ENCODE assay signal across 9 cellular contexts in genomic region chrX:1390621-1391369, GRCh38. TPM values are rescaled to one million over a fixed set of nuclear protein-coding genes. Genes with fewer than 3 reads are reported as not detected.
DNase-seq lines count a peak whose midpoint lies in the region; ATAC-seq, FAIRE-seq and TF ChIP-seq lines count a peak whose summit lies in the region.
"Had no signal": no experiment of that assay in that cellular context is flagged by ENCODE, and none has a peak within 500 bp of the region (broad histone marks: within the 10 kb centered on the region; RNA-seq: fewer than 3 reads in every experiment).

No MANE protein-coding gene starts in this region.

- H3K27me3 ChIP-seq in upper lobe of right lung, result no peaks in the 10 kb centered on the region

- no peaks in the 10 kb centered on the region for H3K9me3 ChIP-seq in upper lobe of right lung

- no peaks in the 10 kb centered on the region for H3K27me3 Mint-ChIP-seq in activated naive CD4-positive, alpha-beta T cell treated with anti-CD3 and anti-CD28 coated beads for 36 hours (ENCODE audit: low read depth)

- no peaks in the 10 kb centered on the region for H3K9me3 Mint-ChIP-seq in activated naive CD4-positive, alpha-beta T cell treated with anti-CD3 and anti-CD28 coated beads for 36 hours

- peaks cover 47% of the 10 kb centered on the region for H3K36me3 ChIP-seq in upper lobe of right lung

- H3K4me1 ChIP-seq in upper lobe of right lung, result peaks cover 38% of the 10 kb centered on the region

- peak overlapping the region; percentile 90 for H3K27ac Mint-ChIP-seq in activated naive CD4-positive, alpha-beta T cell treated with anti-CD3 and anti-CD28 coated beads for 36 hours

- FAIRE-seq in GM19239 (lab: Jason Lieb, UNC), result no peak
- FAIRE-seq: G401.6 had no signal

- H3K4me3 ChIP-seq in cardiac fibroblast (replicated peaks in 1 of 2; ENCODE audit: low read depth in 2 of 2, low read length in 2 of 2) (peak overlapping the region; percentile 91 to 100), upper lobe of right lung (peak overlapping the region; percentile 98)

- TF ChIP-seq CTCF in cardiac fibroblast (IDR thresholded peaks at IDR 0.05; ENCODE audit: low read depth, low read length) (no peak), upper lobe of right lung (IDR thresholded peaks at IDR 0.05) (no peak)

- peak overlapping the region; percentile 99 for H3K27ac ChIP-seq in upper lobe of right lung

- H3K4me1 Mint-ChIP-seq in activated naive CD4-positive, alpha-beta T cell treated with anti-CD3 and anti-CD28 coated beads for 36 hours (ENCODE audit: low read depth), result peaks cover 58% of the 10 kb centered on the region

- peak overlapping the region; percentile 91 for H3K4me3 Mint-ChIP-seq in activated naive CD4-positive, alpha-beta T cell treated with anti-CD3 and anti-CD28 coated beads for 36 hours

- no peak for ATAC-seq in upper lobe of right lung
- no peak for ATAC-seq in HG03457 (IDR thresholded peaks at IDR 0.05; ENCODE audit: unreplicated experiment)

- CTCF ChIA-PET in activated naive CD4-positive, alpha-beta T cell treated with anti-CD3 and anti-CD28 coated beads for 36 hours (lab: Charles Lee), result no interaction called here

- intact Hi-C loops in activated naive CD4-positive, alpha-beta T cell treated with anti-CD3 and anti-CD28 coated beads for 36 hours (cut with micrococcal nuclease), result loop anchor here (1.0 to 10.0 kb wide), 2 partner anchors 267 to 1224 kb away; no protein-coding TSS in a partner anchor
- intact Hi-C loops in upper lobe of right lung (cut with DNase I), result no loop called here

- H3K36me3 Mint-ChIP-seq in activated naive CD4-positive, alpha-beta T cell treated with anti-CD3 and anti-CD28 coated beads for 36 hours (ENCODE audit: low read depth), result peaks cover 56% of the 10 kb centered on the region

- DNase-seq in activated naive CD4-positive, alpha-beta T cell treated with anti-CD3 and anti-CD28 coated beads for 36 hours, result no peak
- no peak for DNase-seq in activated naive CD4-positive, alpha-beta T cell treated with Interleukin-2 at 50 U/mL for 16 hours
- DNase-seq in cardiac fibroblast (ENCODE audit: low read depth in 2 of 2) (no peak), mesenteric fat pad (ENCODE audit: low spot score) (peak; percentile 67), upper lobe of right lung (peak; percentile 58), DMS79 (lab: John Stamatoyannopoulos, UW) (no peak), GM19239 (ENCODE audit: insufficient read length, low spot score) (no peak)

RNA-seq across cellular contexts. Expression of gene SLC25A6, which starts 1.1 kb away (rescaled TPM):
- total RNA-seq in activated naive CD4-positive, alpha-beta T cell treated with anti-CD3 and anti-CD28 coated beads for 36 hours, result 100 to 1,000 TPM; 457 to 463 TPM
- total RNA-seq in mesenteric fat pad (331 TPM), upper lobe of right lung (337 TPM)

RNA-seq across cellular contexts. Expression of gene IL3RA, which starts 54.2 kb away (rescaled TPM):
- total RNA-seq in activated naive CD4-positive, alpha-beta T cell treated with anti-CD3 and anti-CD28 coated beads for 36 hours, result not detected
- total RNA-seq in mesenteric fat pad, result 13.3 TPM
- total RNA-seq in upper lobe of right lung, result 43.0 TPM

Comparison
In these comparisons a context has a peak if more than half of its experiments do, and no peak if none do; other contexts are left out.
1. DNase-seq: peak in mesenteric fat pad (single experiment) and upper lobe of right lung (single experiment); none in activated naive CD4-positive, alpha-beta T cell treated with anti-CD3 and anti-CD28 coated beads for 36 hours (single experiment), activated naive CD4-positive, alpha-beta T cell treated with Interleukin-2 at 50 U/mL for 16 hours (single experiment), cardiac fibroblast (0 of 2), DMS79 (single experiment) and GM19239 (single experiment).
2. RNA of gene IL3RA, which starts 54.2 kb away (total RNA-seq): 43.0 TPM in upper lobe of right lung (single experiment) and 13.3 TPM in mesenteric fat pad (single experiment); not detected in activated naive CD4-positive, alpha-beta T cell treated with anti-CD3 and anti-CD28 coated beads for 36 hours; every median in the first group is over 10 times any median in the second.